In the genomic region with DNA sequence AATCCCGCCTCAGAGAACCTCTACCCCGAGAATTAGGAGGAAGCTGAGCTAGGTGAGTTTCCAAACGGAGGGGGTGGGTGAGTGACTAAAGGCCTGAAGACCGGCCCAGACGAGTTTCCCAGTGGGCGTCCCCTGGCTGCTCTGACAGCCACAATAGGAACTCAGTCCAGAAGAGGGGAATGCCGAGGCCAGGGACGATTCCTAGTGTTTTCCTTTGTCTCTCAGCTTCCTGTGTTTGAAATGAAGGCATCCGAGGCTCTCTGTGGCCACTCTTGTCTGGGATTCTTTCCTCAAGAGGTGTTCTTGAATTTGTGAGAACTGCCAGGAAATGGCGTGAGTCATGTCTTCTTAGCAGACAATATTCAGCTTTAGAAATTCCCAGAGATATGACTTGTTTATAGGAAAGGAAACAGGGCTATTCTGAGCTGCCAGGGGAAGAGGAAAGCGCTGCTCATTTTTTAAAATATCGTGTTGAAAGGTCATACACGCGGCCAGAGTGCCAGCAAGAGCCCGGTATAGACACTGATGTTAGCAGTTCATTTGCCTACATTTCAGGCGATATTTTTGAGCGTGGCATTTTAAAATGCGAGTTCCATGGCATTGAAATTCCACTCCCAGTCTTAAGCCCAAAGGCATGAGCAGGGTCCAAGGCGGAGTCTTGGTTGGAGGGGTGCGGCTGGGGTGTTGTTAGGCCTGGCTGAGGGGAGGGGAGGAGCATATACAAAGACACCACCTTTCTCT, we compare ENCODE assay signal across 9 cellular contexts.
DNase-seq lines count a peak whose midpoint lies in the region; ATAC-seq and TF ChIP-seq lines count a peak whose summit lies in the region.
"Had no signal": no experiment of that assay in that cellular context is flagged by ENCODE, and none has a peak within 500 bp of the region (broad histone marks: within the 10 kb centered on the region; RNA-seq: fewer than 3 reads in every experiment).

No MANE protein-coding gene starts in this region.

- 0 out of 2 replicates have a peak, but pooled peaks cover 1% of the 10 kb centered on the region for H3K4me1 ChIP-seq in iPS DF 6.9 (ENCODE audit: control insufficient read depth, insufficient read depth, low read length)

- H3K27me3 ChIP-seq in iPS DF 6.9 (ENCODE audit: control insufficient read depth, insufficient read depth, low read length) = no peaks in the 10 kb centered on the region

- TF ChIP-seq CTCF in astrocyte of the cerebellum (IDR thresholded peaks at IDR 0.05; ENCODE audit: low read depth, low read length, missing control alignments) = no peak

- WGBS in iPS DF 6.9 (ENCODE audit: insufficient coverage, insufficient read length) = no CpG with 5 or more reads among the region's 20 CpGs

- no peaks in the 10 kb centered on the region for H3K36me3 ChIP-seq in iPS DF 6.9 (ENCODE audit: control insufficient read depth, insufficient read depth, low read length)

- H3K4me3 ChIP-seq in astrocyte of the cerebellum (ENCODE audit: low read depth, low read length) (peak overlapping the region; percentile 22), iPS DF 6.9 (ENCODE audit: low read length) (no peak overlapping the region), skin epidermis (peak overlapping the region in 5 of 7 experiments; percentile 2 to 28 (median 6))

- ATAC-seq in GM21447 (IDR thresholded peaks at IDR 0.05; ENCODE audit: unreplicated experiment) (peak; percentile 29), HG03469 (IDR thresholded peaks at IDR 0.05; ENCODE audit: unreplicated experiment) (no peak)

- in situ Hi-C loops in astrocyte of the cerebellum (cut with HindIII; ENCODE audit: low sequenced_read_pairs) = no loop called here

- H3K27ac ChIP-seq in iPS DF 6.9 (ENCODE audit: low read length) (peak overlapping the region; percentile 32), skin epidermis (peak overlapping the region in 20 of 21 experiments; percentile 71 to 95 (median 88))
- H3K27ac ChIP-seq: HL-60 had no signal

- DNase-seq in AG20443 (ENCODE audit: low spot score) (peak; percentile 91), NCI-H2107 (lab: John Stamatoyannopoulos, UW) (peak; percentile 18), astrocyte of the cerebellum (ENCODE audit: low read depth) (peak; percentile 99), iPS DF 6.9 (ENCODE audit: low read depth, low spot score) (peak; percentile 83), globus pallidus (ENCODE audit: low spot score) (no peak)

- no peaks in the 10 kb centered on the region for H3K9me3 ChIP-seq in iPS DF 6.9 (ENCODE audit: control insufficient read depth, insufficient read depth, low read length)
